Comparison of ENCODE assay signal across 9 cellular contexts in the genomic region with DNA sequence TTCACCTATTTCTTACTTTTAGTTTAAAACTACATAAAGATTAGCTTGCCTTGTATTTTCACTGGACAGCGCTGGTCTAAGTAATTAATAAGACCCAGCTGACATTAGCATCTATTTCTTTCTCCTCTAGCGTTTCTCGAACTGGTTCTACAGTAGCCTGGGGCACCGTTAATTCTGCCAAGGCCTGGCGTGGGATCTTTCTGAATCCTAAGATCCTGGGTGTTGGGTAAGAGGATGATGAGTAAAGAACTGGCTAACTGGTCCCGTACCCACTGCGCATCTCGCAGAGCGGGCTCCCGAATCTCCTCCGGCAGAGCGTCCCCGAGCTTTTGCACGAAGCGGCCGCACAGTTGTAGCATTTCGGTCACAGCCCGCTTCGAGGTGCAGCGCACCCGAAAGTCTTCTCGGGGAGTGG. TPM values are rescaled to one million over a fixed set of nuclear protein-coding genes. Genes with fewer than 3 reads are reported as not detected.
DNase-seq lines count a peak whose midpoint lies in the region; ATAC-seq, FAIRE-seq and TF ChIP-seq lines count a peak whose summit lies in the region.
"Had no signal": no experiment of that assay in that cellular context is flagged by ENCODE, and none has a peak within 500 bp of the region (broad histone marks: within the 10 kb centered on the region; RNA-seq: fewer than 3 reads in every experiment).

No MANE protein-coding gene starts in this region.

- TF ChIP-seq CTCF in astrocyte of the spinal cord (IDR thresholded peaks at IDR 0.05; ENCODE audit: low read depth, low read length) (no peak), kidney (IDR thresholded peaks at IDR 0.05; ENCODE audit: borderline replicate concordance, extremely low read depth, insufficient read depth) (no peak)

- peak overlapping the region; percentile 74 to 99 for H3K9ac ChIP-seq in kidney (ENCODE audit: low read length in 2 of 2)

- no peaks in the 10 kb centered on the region for H3K4me1 ChIP-seq in kidney (ENCODE audit: control insufficient read depth in 1 of 2, insufficient read depth in 1 of 2, low read depth in 1 of 2, low read length in 2 of 2)

- no peaks in the 10 kb centered on the region for H3K9me3 ChIP-seq in kidney (ENCODE audit: control insufficient read depth in 1 of 2, low read length in 2 of 2)

- peak overlapping the region; percentile 91 to 94 for H3K27ac ChIP-seq in kidney (ENCODE audit: low read depth in 2 of 2, low read length in 2 of 2)

- intact Hi-C loops in kidney (cut with DNase I): no loop called here

- FAIRE-seq in GM18507 (lab: Jason Lieb, UNC): no peak
- FAIRE-seq in kidney (lab: Jason Lieb, UNC): no peak

- peaks cover 2 to 5% of the 10 kb centered on the region in 2 donors for H3K36me3 ChIP-seq in kidney (ENCODE audit: control insufficient read depth in 1 of 2, insufficient read depth in 2 of 2, low read length in 2 of 2)

- peak; percentile 91 for DNase-seq in AG20443 (ENCODE audit: low spot score)
- DNase-seq in GM18507 (ENCODE audit: extremely low spot score, insufficient read length, low read depth): peak; percentile 22
- DNase-seq in NCI-H2196 treated with DMSO at 0.1 percent for 48 hours (lab: John Stamatoyannopoulos, UW; ENCODE audit: unreplicated experiment): peak; percentile 65
- no peak for DNase-seq in astrocyte of the spinal cord (ENCODE audit: low read depth, low spot score)
- no peak for DNase-seq in kidney
- DNase-seq in stromal cell of bone marrow (ENCODE audit: low read depth): peak; percentile 65
- no peak for DNase-seq in kidney tubule cell (ENCODE audit: low spot score)

- H3K4me3 ChIP-seq in astrocyte of the spinal cord (ENCODE audit: low read depth, low read length) (peak overlapping the region; percentile 98), kidney (ENCODE audit: low read length in 2 of 2) (peak overlapping the region; percentile 94 to 99)

- in situ Hi-C loops in astrocyte of the spinal cord (cut with HindIII; ENCODE audit: low sequenced_read_pairs): no loop called here

- ATAC-seq in HG02943 (IDR thresholded peaks at IDR 0.05; ENCODE audit: low read depth, unreplicated experiment): peak; percentile 40

RNA-seq across cellular contexts. Expression of a gene that starts 0.3 kb away (rescaled TPM):
- total RNA-seq in kidney: 34.5 TPM
- 19.5 TPM for polyA plus RNA-seq in kidney (ENCODE audit: insufficient read depth, low read depth, low replicate concordance)

RNA-seq across cellular contexts. Expression of a gene that starts 0.4 kb away (rescaled TPM):
- total RNA-seq in kidney: 18.6 TPM
- polyA plus RNA-seq in kidney (ENCODE audit: insufficient read depth, low read depth, low replicate concordance): 19.5 TPM

RNA-seq across cellular contexts. Expression of a gene that starts 56.2 kb away (rescaled TPM):
- total RNA-seq in kidney: 0.57 TPM
- polyA plus RNA-seq in kidney (ENCODE audit: insufficient read depth, low read depth, low replicate concordance): not detected
- total RNA-seq: T-helper 2 cell treated with Interferon-gamma antibody and Interleukin-4, amounts not matched to agents 100 ng/mL and 5 ng/mL, for 36 hours had no signal

Comparison
In these comparisons a context has a peak if more than half of its experiments do, and no peak if none do; other contexts are left out.
1. DNase-seq: peak in AG20443 (single experiment), GM18507 (single experiment), NCI-H2196 treated with DMSO at 0.1 percent for 48 hours (single experiment) and stromal cell of bone marrow (single experiment); none in astrocyte of the spinal cord (single experiment), kidney (single experiment) and kidney tubule cell (single experiment).